8 cellular contexts compared by ENCODE assay signal in the genomic region with DNA sequence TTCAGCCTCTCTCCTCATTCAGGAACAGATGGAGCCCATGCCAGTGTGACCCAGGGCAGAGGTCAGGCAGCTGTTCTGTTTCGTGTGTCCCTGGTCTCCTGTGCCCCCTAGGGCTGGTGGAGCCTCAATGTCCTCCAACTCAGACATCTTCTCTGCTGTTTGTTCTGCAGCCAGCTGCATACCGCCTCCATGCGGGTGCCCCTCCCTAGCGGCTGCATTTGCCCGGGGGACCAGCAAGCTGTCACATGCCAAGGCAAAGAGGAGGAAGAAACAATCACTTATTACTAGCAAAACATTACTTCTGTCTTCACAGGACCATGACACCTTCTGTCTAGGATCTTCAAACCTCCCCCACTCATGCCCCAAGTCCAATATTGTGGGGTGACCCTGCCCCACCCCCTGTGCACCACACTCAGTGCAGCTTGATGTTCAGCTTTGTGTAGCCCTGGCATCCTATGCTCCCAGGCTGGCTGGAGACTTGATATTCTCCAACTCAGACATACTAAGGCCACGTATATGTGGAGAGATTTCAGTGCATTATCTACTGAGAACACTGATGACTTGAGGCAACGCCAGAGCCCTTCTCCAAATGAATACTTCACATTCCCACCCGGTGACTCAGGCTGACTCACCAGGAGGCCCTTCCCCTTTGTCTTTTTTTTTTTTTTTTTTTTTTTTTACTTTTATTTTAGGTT.
DNase-seq lines count a peak whose midpoint lies in the region; ATAC-seq and TF ChIP-seq lines count a peak whose summit lies in the region.

No MANE protein-coding gene starts in this region.

- H3K4me3 ChIP-seq in heart left ventricle = no peak overlapping the region

- TF ChIP-seq CTCF in heart left ventricle (IDR thresholded peaks at IDR 0.05) = peak in 5 of 12 donors; percentile 9 to 17 (median 16)

- H3K4me3 Mint-ChIP-seq in stimulated activated effector memory CD8-positive, alpha-beta T cell treated with anti-CD3 and anti-CD28 coated beads, Interleukin-12 subunit alpha, Interleukin-12 subunit beta, amount 100 ng/mL, for 72 hours = no peak overlapping the region

- H3K27ac Mint-ChIP-seq in stimulated activated effector memory CD8-positive, alpha-beta T cell treated with anti-CD3 and anti-CD28 coated beads, Interleukin-12 subunit alpha, Interleukin-12 subunit beta, amount 100 ng/mL, for 72 hours = no peak overlapping the region

- intact Hi-C loops in heart left ventricle (cut with DNase I) = loop anchor here in 3 of 10 donors (5.0 to 10.0 kb wide), 3 partner anchors 52 to 161 kb away; no protein-coding TSS in a partner anchor

- ATAC-seq in heart left ventricle (peak; percentile 75 to 91 (median 82)), GM21737 (IDR thresholded peaks at IDR 0.05; ENCODE audit: unreplicated experiment) (no peak)
- ATAC-seq in stimulated activated effector memory CD8-positive, alpha-beta T cell treated with anti-CD3 and anti-CD28 coated beads, Interleukin-12 subunit alpha, Interleukin-12 subunit beta, amount 100 ng/mL, for 72 hours = peak; percentile 45

- H3K27me3 ChIP-seq in heart left ventricle = no peaks in the 10 kb centered on the region

- no peak for TF ChIP-seq POLR2A in heart left ventricle (IDR thresholded peaks at IDR 0.05)

- WGBS in heart left ventricle, 4 donors = 10 to 20% (median 17%) methylated on average over 8 of the region's 8 CpGs

- no peaks in the 10 kb centered on the region for H3K36me3 Mint-ChIP-seq in stimulated activated effector memory CD8-positive, alpha-beta T cell treated with anti-CD3 and anti-CD28 coated beads, Interleukin-12 subunit alpha, Interleukin-12 subunit beta, amount 100 ng/mL, for 72 hours

- DNase-seq in NOMO-1 treated with DMSO at 0.1 percent for 48 hours (lab: John Stamatoyannopoulos, UW; ENCODE audit: unreplicated experiment) = peak; percentile 23
- DNase-seq in NOMO-1 treated with dmso at 0.1 percent for 144 hours (lab: John Stamatoyannopoulos, UW; ENCODE audit: unreplicated experiment) = no peak
- DNase-seq in SW480 (ENCODE audit: low spot score) = peak; percentile 91
- DNase-seq in heart left ventricle = peak; percentile 59 to 82 (median 63)
- DNase-seq in stimulated activated effector memory CD8-positive, alpha-beta T cell treated with anti-CD3 and anti-CD28 coated beads, Interleukin-12 subunit alpha, Interleukin-12 subunit beta, amount 100 ng/mL, for 72 hours (ENCODE audit: low spot score in 2 of 2) = no peak
- no peak for DNase-seq in DMS79 (lab: John Stamatoyannopoulos, UW)
- DNase-seq in GM19238 (ENCODE audit: insufficient read length, low spot score) = no peak

- peak overlapping the region in 9 of 12 donors; percentile 18 to 68 (median 46) for H3K27ac ChIP-seq in heart left ventricle

- H3K4me1 ChIP-seq in heart left ventricle = peaks cover 0 to 25% (median 14%) of the 10 kb centered on the region in 12 donors

- no peaks in the 10 kb centered on the region for H3K36me3 ChIP-seq in heart left ventricle

- H3K4me1 Mint-ChIP-seq in stimulated activated effector memory CD8-positive, alpha-beta T cell treated with anti-CD3 and anti-CD28 coated beads, Interleukin-12 subunit alpha, Interleukin-12 subunit beta, amount 100 ng/mL, for 72 hours = no peaks in the 10 kb centered on the region

- H3K9me3 Mint-ChIP-seq in stimulated activated effector memory CD8-positive, alpha-beta T cell treated with anti-CD3 and anti-CD28 coated beads, Interleukin-12 subunit alpha, Interleukin-12 subunit beta, amount 100 ng/mL, for 72 hours = no peaks in the 10 kb centered on the region

- H3K9me3 ChIP-seq in heart left ventricle = no peaks in the 10 kb centered on the region

Comparison
In these comparisons a context has a peak if more than half of its experiments do, and no peak if none do; other contexts are left out.
1. DNase-seq: peak in NOMO-1 treated with DMSO at 0.1 percent for 48 hours (single experiment), SW480 (single experiment) and heart left ventricle (5 of 5); none in NOMO-1 treated with dmso at 0.1 percent for 144 hours (single experiment), stimulated activated effector memory CD8-positive, alpha-beta T cell treated with anti-CD3 and anti-CD28 coated beads, Interleukin-12 subunit alpha, Interleukin-12 subunit beta, amount 100 ng/mL, for 72 hours (0 of 2), DMS79 (single experiment) and GM19238 (single experiment).